In the genomic region with DNA sequence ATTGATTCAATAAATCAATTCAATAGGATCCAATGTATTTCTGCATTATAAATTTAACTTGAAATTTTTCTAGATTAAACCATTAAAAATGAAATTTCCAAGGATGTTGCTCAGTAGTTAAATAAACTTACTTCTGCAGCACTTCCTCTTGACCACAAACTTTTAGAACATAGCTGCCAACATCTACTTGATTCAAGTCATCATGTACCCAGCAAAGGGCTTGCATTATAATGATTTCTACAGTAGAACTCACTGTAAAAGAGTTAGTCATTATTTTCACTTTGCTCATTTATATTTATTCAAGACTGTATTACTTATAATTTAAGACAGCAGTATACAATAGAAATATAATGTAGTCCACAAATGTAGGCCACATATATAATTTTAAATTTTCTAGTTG, we compare ENCODE assay signal across 1 cellular context.
TF ChIP-seq lines count a peak whose summit lies in the region.

No MANE protein-coding gene starts in this region.

TF ChIP-seq in HepG2, 621 proteins besides CTCF, POLR2A, EP300 and RAD21 (continued from another document):
- TF ChIP-seq YY1 (IDR thresholded peaks at IDR 0.05; ENCODE audit: insufficient read depth, insufficient replicate concordance, low read depth, low read length), result no peak
